In the genomic region with DNA sequence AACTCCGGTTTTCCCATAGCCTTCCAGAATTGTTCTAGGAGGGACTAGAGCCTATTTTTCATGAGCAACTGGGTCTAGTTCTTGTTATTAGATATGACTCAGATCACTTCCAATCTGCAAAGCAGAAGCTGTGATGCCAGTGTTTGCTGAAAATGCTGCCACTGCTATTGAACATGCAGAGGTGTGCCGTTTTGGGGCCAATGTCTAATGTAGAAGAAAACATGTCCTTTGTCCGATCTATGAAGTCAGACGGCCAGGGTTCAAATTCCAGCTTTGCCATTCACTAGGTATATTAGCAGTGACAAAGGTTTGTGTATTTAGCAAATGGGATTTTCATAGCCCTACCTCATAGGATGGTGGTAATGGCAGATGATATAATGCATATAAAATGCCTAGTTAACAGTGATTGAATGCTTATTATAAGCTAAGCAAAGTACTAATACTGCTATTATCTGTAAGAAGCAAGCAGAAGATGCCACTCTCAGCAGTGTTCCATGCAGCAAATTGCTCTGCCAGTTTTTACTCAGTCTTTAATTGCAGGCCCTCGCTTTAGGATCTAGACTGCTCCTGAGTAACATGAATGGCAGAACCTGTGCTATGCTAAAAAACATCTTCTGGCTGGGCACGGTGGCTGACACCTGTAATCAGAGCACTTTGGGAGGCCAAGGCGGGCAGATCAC, we compare ENCODE assay signal across 1 cellular context.
A peak's percentile ranks its signal among the peaks of the same experiment; 100 is the strongest.
TF ChIP-seq lines count a peak whose summit lies in the region.

No MANE protein-coding gene starts in this region.

TF ChIP-seq in HepG2, 621 proteins besides CTCF, POLR2A, EP300 and RAD21 (continued from another document and continues in another):
- TF ChIP-seq, protein P1, sequence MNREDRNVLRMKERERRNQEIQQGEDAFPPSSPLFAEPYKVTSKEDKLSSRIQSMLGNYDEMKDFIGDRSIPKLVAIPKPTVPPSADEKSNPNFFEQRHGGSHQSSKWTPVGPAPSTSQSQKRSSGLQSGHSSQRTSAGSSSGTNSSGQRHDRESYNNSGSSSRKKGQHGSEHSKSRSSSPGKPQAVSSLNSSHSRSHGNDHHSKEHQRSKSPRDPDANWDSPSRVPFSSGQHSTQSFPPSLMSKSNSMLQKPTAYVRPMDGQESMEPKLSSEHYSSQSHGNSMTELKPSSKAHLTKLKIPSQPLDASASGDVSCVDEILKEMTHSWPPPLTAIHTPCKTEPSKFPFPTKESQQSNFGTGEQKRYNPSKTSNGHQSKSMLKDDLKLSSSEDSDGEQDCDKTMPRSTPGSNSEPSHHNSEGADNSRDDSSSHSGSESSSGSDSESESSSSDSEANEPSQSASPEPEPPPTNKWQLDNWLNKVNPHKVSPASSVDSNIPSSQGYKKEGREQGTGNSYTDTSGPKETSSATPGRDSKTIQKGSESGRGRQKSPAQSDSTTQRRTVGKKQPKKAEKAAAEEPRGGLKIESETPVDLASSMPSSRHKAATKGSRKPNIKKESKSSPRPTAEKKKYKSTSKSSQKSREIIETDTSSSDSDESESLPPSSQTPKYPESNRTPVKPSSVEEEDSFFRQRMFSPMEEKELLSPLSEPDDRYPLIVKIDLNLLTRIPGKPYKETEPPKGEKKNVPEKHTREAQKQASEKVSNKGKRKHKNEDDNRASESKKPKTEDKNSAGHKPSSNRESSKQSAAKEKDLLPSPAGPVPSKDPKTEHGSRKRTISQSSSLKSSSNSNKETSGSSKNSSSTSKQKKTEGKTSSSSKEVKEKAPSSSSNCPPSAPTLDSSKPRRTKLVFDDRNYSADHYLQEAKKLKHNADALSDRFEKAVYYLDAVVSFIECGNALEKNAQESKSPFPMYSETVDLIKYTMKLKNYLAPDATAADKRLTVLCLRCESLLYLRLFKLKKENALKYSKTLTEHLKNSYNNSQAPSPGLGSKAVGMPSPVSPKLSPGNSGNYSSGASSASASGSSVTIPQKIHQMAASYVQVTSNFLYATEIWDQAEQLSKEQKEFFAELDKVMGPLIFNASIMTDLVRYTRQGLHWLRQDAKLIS (CRISPR knock-in tag; IDR thresholded peaks at IDR 0.05): no peak
- TF ChIP-seq ZNF607 (CRISPR knock-in tag; IDR thresholded peaks at IDR 0.05; ENCODE audit: borderline replicate concordance) (peak; percentile 48; the same call in 1 of the 2 replicates), STAG1 (CRISPR knock-in tag; IDR thresholded peaks at IDR 0.05) (peak; percentile 31; the same call in 1 of the 2 replicates), ZNF329 (CRISPR knock-in tag; IDR thresholded peaks at IDR 0.05; ENCODE audit: low read depth) (no peak), HNRNPL (IDR thresholded peaks at IDR 0.05; ENCODE audit: low read depth, low read length) (no peak), NFE2L1 (CRISPR knock-in tag; IDR thresholded peaks at IDR 0.05; ENCODE audit: borderline replicate concordance) (no peak), MED13 (CRISPR knock-in tag; IDR thresholded peaks at IDR 0.05) (no peak), GMEB2 (CRISPR knock-in tag; IDR thresholded peaks at IDR 0.05; ENCODE audit: low read depth) (no peak), RARG (CRISPR knock-in tag; IDR thresholded peaks at IDR 0.05; ENCODE audit: low read depth) (no peak), YEATS2 (CRISPR knock-in tag; IDR thresholded peaks at IDR 0.05; ENCODE audit: borderline replicate concordance) (no peak), ZNF770 (CRISPR knock-in tag; IDR thresholded peaks at IDR 0.05) (no peak), HCFC1 (IDR thresholded peaks at IDR 0.05; ENCODE audit: low read depth, low read length) (no peak), ZNF879 (CRISPR knock-in tag; IDR thresholded peaks at IDR 0.05) (no peak), TBP (CRISPR knock-in tag; IDR thresholded peaks at IDR 0.05) (no peak), ZNF263 (CRISPR knock-in tag; IDR thresholded peaks at IDR 0.05) (no peak), ZNF564 (CRISPR knock-in tag; IDR thresholded peaks at IDR 0.05) (no peak; the same call in 1 of the 2 replicates), ZIK1 (CRISPR knock-in tag; IDR thresholded peaks at IDR 0.05; ENCODE audit: borderline replicate concordance, low read depth) (no peak), DPF2 (CRISPR knock-in tag; IDR thresholded peaks at IDR 0.05; ENCODE audit: borderline replicate concordance, low read depth) (peak; percentile 92), PHF8 (CRISPR knock-in tag; IDR thresholded peaks at IDR 0.05) (peak; percentile 39; the same call in 1 of the 2 replicates), NAIF1 (CRISPR knock-in tag; IDR thresholded peaks at IDR 0.05; ENCODE audit: borderline replicate concordance) (no peak), FUBP1 (CRISPR knock-in tag; IDR thresholded peaks at IDR 0.05; ENCODE audit: borderline replicate concordance) (no peak), KDM5A (IDR thresholded peaks at IDR 0.05; ENCODE audit: borderline replicate concordance, low read length) (no peak), HDAC6 (IDR thresholded peaks at IDR 0.05; ENCODE audit: low read depth, low read length) (no peak), ISX (CRISPR knock-in tag; conservative IDR thresholded peaks at IDR 0.05) (no peak), ZBTB7B (CRISPR knock-in tag; IDR thresholded peaks at IDR 0.05) (0 out of 2 replicates have a peak, but pooled peaks have one; percentile 52), HMG20A (CRISPR knock-in tag; IDR thresholded peaks at IDR 0.05; ENCODE audit: borderline replicate concordance) (peak; percentile 82), HIC2 (CRISPR knock-in tag; IDR thresholded peaks at IDR 0.05; ENCODE audit: low read depth) (peak; percentile 88), HES4 (CRISPR knock-in tag; IDR thresholded peaks at IDR 0.05; ENCODE audit: borderline replicate concordance) (no peak), ETV6 (CRISPR knock-in tag; conservative IDR thresholded peaks at IDR 0.05) (no peak), PCBP2 (optimal IDR thresholded peaks at IDR 0.05; ENCODE audit: low read depth, low read length, poor library complexity, severe bottlenecking) (no peak), ZNF629 (CRISPR knock-in tag; conservative IDR thresholded peaks at IDR 0.05) (peak; percentile 65), ZNF589 (CRISPR knock-in tag; conservative IDR thresholded peaks at IDR 0.05) (no peak)
- TF ChIP-seq, protein P2, sequence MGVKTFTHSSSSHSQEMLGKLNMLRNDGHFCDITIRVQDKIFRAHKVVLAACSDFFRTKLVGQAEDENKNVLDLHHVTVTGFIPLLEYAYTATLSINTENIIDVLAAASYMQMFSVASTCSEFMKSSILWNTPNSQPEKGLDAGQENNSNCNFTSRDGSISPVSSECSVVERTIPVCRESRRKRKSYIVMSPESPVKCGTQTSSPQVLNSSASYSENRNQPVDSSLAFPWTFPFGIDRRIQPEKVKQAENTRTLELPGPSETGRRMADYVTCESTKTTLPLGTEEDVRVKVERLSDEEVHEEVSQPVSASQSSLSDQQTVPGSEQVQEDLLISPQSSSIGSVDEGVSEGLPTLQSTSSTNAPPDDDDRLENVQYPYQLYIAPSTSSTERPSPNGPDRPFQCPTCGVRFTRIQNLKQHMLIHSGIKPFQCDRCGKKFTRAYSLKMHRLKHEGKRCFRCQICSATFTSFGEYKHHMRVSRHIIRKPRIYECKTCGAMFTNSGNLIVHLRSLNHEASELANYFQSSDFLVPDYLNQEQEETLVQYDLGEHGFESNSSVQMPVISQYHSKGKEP (CRISPR knock-in tag; IDR thresholded peaks at IDR 0.05): no peak
- TF ChIP-seq, protein P3, sequence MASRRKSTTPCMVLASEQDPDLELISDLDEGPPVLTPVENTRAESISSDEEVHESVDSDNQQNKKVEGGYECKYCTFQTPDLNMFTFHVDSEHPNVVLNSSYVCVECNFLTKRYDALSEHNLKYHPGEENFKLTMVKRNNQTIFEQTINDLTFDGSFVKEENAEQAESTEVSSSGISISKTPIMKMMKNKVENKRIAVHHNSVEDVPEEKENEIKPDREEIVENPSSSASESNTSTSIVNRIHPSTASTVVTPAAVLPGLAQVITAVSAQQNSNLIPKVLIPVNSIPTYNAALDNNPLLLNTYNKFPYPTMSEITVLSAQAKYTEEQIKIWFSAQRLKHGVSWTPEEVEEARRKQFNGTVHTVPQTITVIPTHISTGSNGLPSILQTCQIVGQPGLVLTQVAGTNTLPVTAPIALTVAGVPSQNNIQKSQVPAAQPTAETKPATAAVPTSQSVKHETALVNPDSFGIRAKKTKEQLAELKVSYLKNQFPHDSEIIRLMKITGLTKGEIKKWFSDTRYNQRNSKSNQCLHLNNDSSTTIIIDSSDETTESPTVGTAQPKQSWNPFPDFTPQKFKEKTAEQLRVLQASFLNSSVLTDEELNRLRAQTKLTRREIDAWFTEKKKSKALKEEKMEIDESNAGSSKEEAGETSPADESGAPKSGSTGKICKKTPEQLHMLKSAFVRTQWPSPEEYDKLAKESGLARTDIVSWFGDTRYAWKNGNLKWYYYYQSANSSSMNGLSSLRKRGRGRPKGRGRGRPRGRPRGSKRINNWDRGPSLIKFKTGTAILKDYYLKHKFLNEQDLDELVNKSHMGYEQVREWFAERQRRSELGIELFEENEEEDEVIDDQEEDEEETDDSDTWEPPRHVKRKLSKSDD (CRISPR knock-in tag; IDR thresholded peaks at IDR 0.05; ENCODE audit: low read depth): no peak
- TF ChIP-seq, protein P4, sequence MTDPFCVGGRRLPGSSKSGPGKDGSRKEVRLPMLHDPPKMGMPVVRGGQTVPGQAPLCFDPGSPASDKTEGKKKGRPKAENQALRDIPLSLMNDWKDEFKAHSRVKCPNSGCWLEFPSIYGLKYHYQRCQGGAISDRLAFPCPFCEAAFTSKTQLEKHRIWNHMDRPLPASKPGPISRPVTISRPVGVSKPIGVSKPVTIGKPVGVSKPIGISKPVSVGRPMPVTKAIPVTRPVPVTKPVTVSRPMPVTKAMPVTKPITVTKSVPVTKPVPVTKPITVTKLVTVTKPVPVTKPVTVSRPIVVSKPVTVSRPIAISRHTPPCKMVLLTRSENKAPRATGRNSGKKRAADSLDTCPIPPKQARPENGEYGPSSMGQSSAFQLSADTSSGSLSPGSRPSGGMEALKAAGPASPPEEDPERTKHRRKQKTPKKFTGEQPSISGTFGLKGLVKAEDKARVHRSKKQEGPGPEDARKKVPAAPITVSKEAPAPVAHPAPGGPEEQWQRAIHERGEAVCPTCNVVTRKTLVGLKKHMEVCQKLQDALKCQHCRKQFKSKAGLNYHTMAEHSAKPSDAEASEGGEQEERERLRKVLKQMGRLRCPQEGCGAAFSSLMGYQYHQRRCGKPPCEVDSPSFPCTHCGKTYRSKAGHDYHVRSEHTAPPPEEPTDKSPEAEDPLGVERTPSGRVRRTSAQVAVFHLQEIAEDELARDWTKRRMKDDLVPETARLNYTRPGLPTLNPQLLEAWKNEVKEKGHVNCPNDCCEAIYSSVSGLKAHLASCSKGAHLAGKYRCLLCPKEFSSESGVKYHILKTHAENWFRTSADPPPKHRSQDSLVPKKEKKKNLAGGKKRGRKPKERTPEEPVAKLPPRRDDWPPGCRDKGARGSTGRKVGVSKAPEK (CRISPR knock-in tag; IDR thresholded peaks at IDR 0.05; ENCODE audit: borderline replicate concordance): no peak
